ENCODE assay signal across 27 cellular contexts in the genomic region with DNA sequence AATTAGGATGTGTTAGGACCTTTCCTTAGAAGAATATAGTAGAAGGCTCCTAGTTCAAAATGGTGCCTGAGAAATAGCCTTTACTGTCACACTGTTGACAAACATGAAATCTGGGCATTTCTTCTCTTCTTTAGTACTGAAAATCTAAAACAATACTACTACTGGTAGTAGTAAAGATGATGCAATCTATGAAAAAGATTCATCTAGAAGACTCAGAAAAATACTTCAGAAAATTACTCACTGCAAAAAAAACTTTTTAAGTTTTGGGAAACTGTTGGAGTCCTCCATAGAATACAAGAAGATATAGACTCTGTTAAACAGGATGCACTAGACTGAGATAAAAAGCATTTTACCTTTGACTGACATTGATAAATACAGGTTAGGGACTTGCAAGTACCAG.
"Had no signal": no experiment of that assay in that cellular context is flagged by ENCODE, and none has a peak within 500 bp of the region (broad histone marks: within the 10 kb centered on the region; RNA-seq: fewer than 3 reads in every experiment).

No MANE protein-coding gene starts in this region.

- H3K27me3 Mint-ChIP-seq: dendritic cell treated with granulocyte-macrophage colony-stimulating factor and Interleukin-4, amounts not matched to agents 40 ng/mL and 50 ng/mL, for 4 days; naive thymus-derived CD4-positive, alpha-beta T cell had no signal

- H3K4me3 ChIP-seq: esophagus muscularis mucosa, gastroesophageal sphincter, heart left ventricle, hepatocyte, left lung, neural progenitor cell, prostate gland, right atrium auricular region, sigmoid colon, stomach, thyroid gland, vagina had no signal

- H3K27ac Mint-ChIP-seq: dendritic cell treated with granulocyte-macrophage colony-stimulating factor and Interleukin-4, amounts not matched to agents 40 ng/mL and 50 ng/mL, for 4 days; endodermal cell; naive thymus-derived CD4-positive, alpha-beta T cell; nephron; neural progenitor cell; stimulated activated effector memory CD8-positive, alpha-beta T cell treated with anti-CD3 and anti-CD28 coated beads, Interleukin-12 subunit alpha, Interleukin-12 subunit beta, amount 100 ng/mL, for 72 hours had no signal

- H3K27me3 ChIP-seq: esophagus muscularis mucosa, foreskin keratinocyte, gastroesophageal sphincter, heart left ventricle, hepatocyte, left lung, neural progenitor cell, right atrium auricular region, sigmoid colon, stomach, thyroid gland, vagina had no signal

- H3K4me3 Mint-ChIP-seq: dendritic cell treated with granulocyte-macrophage colony-stimulating factor and Interleukin-4, amounts not matched to agents 40 ng/mL and 50 ng/mL, for 4 days; endodermal cell; naive thymus-derived CD4-positive, alpha-beta T cell; nephron; neural progenitor cell; stimulated activated effector memory CD8-positive, alpha-beta T cell treated with anti-CD3 and anti-CD28 coated beads, Interleukin-12 subunit alpha, Interleukin-12 subunit beta, amount 100 ng/mL, for 72 hours had no signal

- H3K9me3 Mint-ChIP-seq: dendritic cell treated with granulocyte-macrophage colony-stimulating factor and Interleukin-4, amounts not matched to agents 40 ng/mL and 50 ng/mL, for 4 days; stimulated activated effector memory CD8-positive, alpha-beta T cell treated with anti-CD3 and anti-CD28 coated beads, Interleukin-12 subunit alpha, Interleukin-12 subunit beta, amount 100 ng/mL, for 72 hours had no signal

- H3K9me3 ChIP-seq: prostate gland, thyroid gland, vagina had no signal

- H3K36me3 ChIP-seq: prostate gland had no signal

- H3K27ac ChIP-seq: esophagus muscularis mucosa, foreskin keratinocyte, gastroesophageal sphincter, heart left ventricle, hepatocyte, left lung, neural progenitor cell, parathyroid adenoma, prostate gland, right atrium auricular region, sigmoid colon, stomach, thyroid gland, vagina had no signal

- H3K4me1 ChIP-seq: esophagus muscularis mucosa, foreskin keratinocyte, gastroesophageal sphincter, heart left ventricle, left lung, neural progenitor cell, parathyroid adenoma, prostate gland, right atrium auricular region, sigmoid colon, stomach, thyroid gland, vagina had no signal

- DNase-seq: effector CD8-positive, alpha-beta T cell; endodermal cell; foreskin keratinocyte; heart left ventricle; left cardiac atrium; left lung; mesenchymal stem cell; midbrain; naive thymus-derived CD4-positive, alpha-beta T cell; sigmoid colon; stimulated activated CD4-positive, alpha-beta T cell treated with anti-CD3 and anti-CD28 coated beads, Interleukin-2, amount 100 ng/mL, for 24 hours; stimulated activated CD4-positive, alpha-beta T cell treated with anti-CD3 and anti-CD28 coated beads, Interleukin-4, amount 100 ng/mL, for 24 hours; stimulated activated naive CD4-positive, alpha-beta T cell treated with Interleukin-2 at 50 U/mL for 16 hours; stomach; thyroid gland; trophoblast cell had no signal

- H3K4me1 Mint-ChIP-seq: endodermal cell, nephron, neural progenitor cell had no signal

- ATAC-seq: foreskin keratinocyte; gastroesophageal sphincter; heart left ventricle; left cardiac atrium; left lung; naive thymus-derived CD4-positive, alpha-beta T cell; stimulated activated effector memory CD8-positive, alpha-beta T cell treated with anti-CD3 and anti-CD28 coated beads, Interleukin-12 subunit alpha, Interleukin-12 subunit beta, amount 100 ng/mL, for 72 hours had no signal
